ENCODE assay signal across 1 cellular context in genomic region chr19:55224679-55225414, GRCh38.
A peak's percentile ranks its signal among the peaks of the same experiment; 100 is the strongest.
TF ChIP-seq lines count a peak whose summit lies in the region.

No MANE protein-coding gene starts in this region.

TF ChIP-seq in K562, 482 proteins besides CTCF, POLR2A, EP300 and RAD21:
- peak; percentile 63 for TF ChIP-seq POLR2G (IDR thresholded peaks at IDR 0.05; ENCODE audit: low read depth, low read length)
- 0 out of 2 replicates have a peak, but pooled peaks have one; percentile 28 for TF ChIP-seq POLR2AphosphoS2 (IDR thresholded peaks at IDR 0.05; ENCODE audit: low read length)
- peak; percentile 34 for TF ChIP-seq RBM22 (IDR thresholded peaks at IDR 0.05; ENCODE audit: low read depth, low read length, poor library complexity, severe bottlenecking)
